In genomic region chr3:57743511-57743910, GRCh38 we compare ENCODE assay signal across 1 cellular context.
TF ChIP-seq lines count a peak whose summit lies in the region.

No MANE protein-coding gene starts in this region.

TF ChIP-seq in IMR-90, 13 proteins besides CTCF, POLR2A, EP300 and RAD21:
- TF ChIP-seq MAFK (IDR thresholded peaks at IDR 0.05; ENCODE audit: low read depth, low read length), result peak; percentile 85
- TF ChIP-seq RFX5 (IDR thresholded peaks at IDR 0.05; ENCODE audit: low read depth, low read length), result no peak
